ENCODE assay signal across 8 cellular contexts in genomic region chr3:192917508-192918274, GRCh38. TPM values are rescaled to one million over a fixed set of nuclear protein-coding genes. Genes with fewer than 3 reads are reported as not detected.
DNase-seq lines count a peak whose midpoint lies in the region; ATAC-seq and TF ChIP-seq lines count a peak whose summit lies in the region.

A gene with protein sequence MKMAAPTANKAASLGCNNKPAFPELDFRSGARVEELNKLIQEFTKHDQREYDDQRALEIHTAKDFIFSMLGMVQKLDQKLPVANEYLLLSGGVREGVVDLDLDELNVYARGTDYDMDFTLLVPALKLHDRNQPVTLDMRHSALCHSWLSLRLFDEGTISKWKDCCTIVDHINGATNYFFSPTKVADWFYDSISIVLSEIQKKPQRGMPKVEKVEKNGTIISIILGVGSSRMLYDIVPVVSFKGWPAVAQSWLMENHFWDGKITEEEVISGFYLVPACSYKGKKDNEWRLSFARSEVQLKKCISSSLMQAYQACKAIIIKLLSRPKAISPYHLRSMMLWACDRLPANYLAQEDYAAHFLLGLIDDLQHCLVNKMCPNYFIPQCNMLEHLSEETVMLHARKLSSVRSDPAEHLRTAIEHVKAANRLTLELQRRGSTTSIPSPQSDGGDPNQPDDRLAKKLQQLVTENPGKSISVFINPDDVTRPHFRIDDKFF (minus strand): TSS chr3:192917856. CDS start chr3:192917840, 16 bp downstream.

- TF ChIP-seq CTCF in fibroblast of villous mesenchyme (IDR thresholded peaks at IDR 0.05; ENCODE audit: insufficient read depth, low read depth, low read length) (no peak), nephron (IDR thresholded peaks at IDR 0.05; ENCODE audit: unreplicated experiment in 3 of 3) (no peak), suprapubic skin (IDR thresholded peaks at IDR 0.05) (no peak)

- peak; percentile 44 for ATAC-seq in GM21737 (IDR thresholded peaks at IDR 0.05; ENCODE audit: unreplicated experiment)

- H3K9me3 ChIP-seq in ES-I3 (ENCODE audit: control insufficient read depth, insufficient read depth, low read length) (no peaks in the 10 kb centered on the region), suprapubic skin (no peaks in the 10 kb centered on the region)

- peak within 1 kb of the TSS; percentile 94 for H3K27ac Mint-ChIP-seq in activated naive CD4-positive, alpha-beta T cell treated with anti-CD3 and anti-CD28 coated beads, Interleukin-2, amount 10 ng/mL, durations not matched to agents 7 days and 5 days
- H3K27ac Mint-ChIP-seq in nephron, result peak within 1 kb of the TSS; percentile 80 to 96 (median 94)

- 2% methylated on average over 27 of the region's 60 CpGs for WGBS in suprapubic skin

- peak within 1 kb of the TSS; percentile 94 for H3K27ac ChIP-seq in suprapubic skin

- peak in 1 of 2 donors; percentile 17 for TF ChIP-seq POLR2A in suprapubic skin (IDR thresholded peaks at IDR 0.05)

- peak within 1 kb of the TSS; percentile 92 for H3K9ac ChIP-seq in ES-I3 (ENCODE audit: low read depth, low read length)

- no peaks in the 10 kb centered on the region for H3K9me3 Mint-ChIP-seq in activated naive CD4-positive, alpha-beta T cell treated with anti-CD3 and anti-CD28 coated beads, Interleukin-2, amount 10 ng/mL, durations not matched to agents 7 days and 5 days
- no peaks in the 10 kb centered on the region for H3K9me3 Mint-ChIP-seq in nephron

- no peak for DNase-seq in Jurkat, Clone E6-1 (ENCODE audit: low read depth, low spot score)
- DNase-seq in RKO (ENCODE audit: low spot score), result peak; percentile 80
- peak; percentile 74 for DNase-seq in activated naive CD4-positive, alpha-beta T cell treated with anti-CD3 and anti-CD28 coated beads, Interleukin-2, amount 10 ng/mL, durations not matched to agents 7 days and 5 days
- peak; percentile 89 for DNase-seq in fibroblast of villous mesenchyme (ENCODE audit: low read depth)
- DNase-seq in suprapubic skin (ENCODE audit: low spot score in 2 of 2), result peak; percentile 83 to 84

- H3K4me3 ChIP-seq in Jurkat, Clone E6-1 (ENCODE audit: low read length), result peak within 1 kb of the TSS; percentile 87
- peak within 1 kb of the TSS; percentile 93 for H3K4me3 ChIP-seq in fibroblast of villous mesenchyme (ENCODE audit: low read depth, low read length)
- H3K4me3 ChIP-seq in suprapubic skin, result peak within 1 kb of the TSS; percentile 88

- peak within 1 kb of the TSS; percentile 93 for H3K4me3 Mint-ChIP-seq in activated naive CD4-positive, alpha-beta T cell treated with anti-CD3 and anti-CD28 coated beads, Interleukin-2, amount 10 ng/mL, durations not matched to agents 7 days and 5 days
- peak within 1 kb of the TSS; percentile 94 to 100 (median 99) for H3K4me3 Mint-ChIP-seq in nephron

- H3K27me3 Mint-ChIP-seq in activated naive CD4-positive, alpha-beta T cell treated with anti-CD3 and anti-CD28 coated beads, Interleukin-2, amount 10 ng/mL, durations not matched to agents 7 days and 5 days, result peaks cover 59% of the 10 kb centered on the region
- H3K27me3 Mint-ChIP-seq in nephron (ENCODE audit: low read depth), result peaks cover 47% of the 10 kb centered on the region

- no peaks in the 10 kb centered on the region for H3K27me3 ChIP-seq in suprapubic skin

- H3K36me3 ChIP-seq in ES-I3 (ENCODE audit: insufficient read depth, low read length) (no peaks in the 10 kb centered on the region), suprapubic skin (no peaks in the 10 kb centered on the region)

- H3K4me1 ChIP-seq in ES-I3 (ENCODE audit: insufficient read depth, low read length), result peaks cover 18% of the 10 kb centered on the region
- H3K4me1 ChIP-seq in suprapubic skin, result peaks cover 18% of the 10 kb centered on the region

- no peak for TF ChIP-seq EP300 in suprapubic skin (IDR thresholded peaks at IDR 0.05)

- peaks cover 60% of the 10 kb centered on the region for H3K4me1 Mint-ChIP-seq in activated naive CD4-positive, alpha-beta T cell treated with anti-CD3 and anti-CD28 coated beads, Interleukin-2, amount 10 ng/mL, durations not matched to agents 7 days and 5 days
- peaks cover 49% of the 10 kb centered on the region for H3K4me1 Mint-ChIP-seq in nephron

- H3K36me3 Mint-ChIP-seq in activated naive CD4-positive, alpha-beta T cell treated with anti-CD3 and anti-CD28 coated beads, Interleukin-2, amount 10 ng/mL, durations not matched to agents 7 days and 5 days, result peaks cover 5% of the 10 kb centered on the region
- no peaks in the 10 kb centered on the region for H3K36me3 Mint-ChIP-seq in nephron (ENCODE audit: low read depth)

- CTCF ChIA-PET in activated naive CD4-positive, alpha-beta T cell treated with anti-CD3 and anti-CD28 coated beads, Interleukin-2, amount 10 ng/mL, durations not matched to agents 7 days and 5 days (lab: Charles Lee), result interaction anchor here (0.7 to 1.7 kb wide), 5 partner anchors 20 to 101 kb away, joined by 3 to 10 read pairs (median 3); no protein-coding TSS in a partner anchor

RNA-seq across cellular contexts. Expression of the gene that starts here (rescaled TPM):
- 2.1 TPM for polyA plus RNA-seq in Jurkat, Clone E6-1 (2012; ENCODE audit: insufficient read depth, insufficient read length)
- total RNA-seq in fibroblast of villous mesenchyme, result 21.6 and 25.0 TPM in 2 replicates
- 10 to 100 TPM in 3 of 4 donors, 1 to 10 TPM in 1; 9.2 to 12.2 (median 10.7) TPM for total RNA-seq in suprapubic skin
